Comparison of ENCODE assay signal across 1 cellular context in the genomic region with DNA sequence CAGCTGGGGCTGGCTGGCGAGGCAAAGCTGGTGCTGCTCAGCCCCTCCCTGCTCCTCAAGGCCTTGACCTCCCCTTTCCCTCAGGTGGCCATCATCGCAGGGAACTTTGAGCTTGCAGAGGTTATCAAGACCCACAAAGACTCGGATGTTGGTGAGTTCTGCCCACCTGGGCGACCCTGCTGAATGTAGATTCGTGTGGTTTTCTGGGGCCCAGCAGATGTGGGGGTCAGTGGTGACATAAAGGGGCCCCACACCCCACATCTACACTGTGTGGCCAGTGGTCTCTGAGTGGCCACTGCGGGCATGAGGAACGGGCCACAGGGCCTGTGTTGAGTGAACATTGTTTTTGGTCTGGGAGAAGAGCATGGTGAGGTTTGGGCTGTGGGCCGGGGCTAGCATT.
TF ChIP-seq lines count a peak whose summit lies in the region.

No MANE protein-coding gene starts in this region.

TF ChIP-seq in IMR-90, 13 proteins besides CTCF, POLR2A, EP300 and RAD21:
- TF ChIP-seq CEBPB (IDR thresholded peaks at IDR 0.05; ENCODE audit: low read depth, low read length) (no peak), RCOR1 (IDR thresholded peaks at IDR 0.05; ENCODE audit: insufficient replicate concordance, low read length) (no peak), RFX5 (IDR thresholded peaks at IDR 0.05; ENCODE audit: low read depth, low read length) (no peak), BHLHE40 (IDR thresholded peaks at IDR 0.05; ENCODE audit: low read depth, low read length) (no peak), FOS (IDR thresholded peaks at IDR 0.05; ENCODE audit: low read depth, low read length) (no peak), MAZ (IDR thresholded peaks at IDR 0.05; ENCODE audit: borderline replicate concordance, low read depth, low read length) (no peak), CHD1 (IDR thresholded peaks at IDR 0.05; ENCODE audit: low read depth, low read length) (no peak), MAFK (IDR thresholded peaks at IDR 0.05; ENCODE audit: low read depth, low read length) (no peak), SMC3 (IDR thresholded peaks at IDR 0.05; ENCODE audit: low read depth, low read length) (no peak), MXI1 (IDR thresholded peaks at IDR 0.05; ENCODE audit: borderline replicate concordance, low read depth, low read length) (no peak), NFE2L2 (IDR thresholded peaks at IDR 0.05; ENCODE audit: low read depth, low read length) (no peak)
- TF ChIP-seq, protein P1, sequence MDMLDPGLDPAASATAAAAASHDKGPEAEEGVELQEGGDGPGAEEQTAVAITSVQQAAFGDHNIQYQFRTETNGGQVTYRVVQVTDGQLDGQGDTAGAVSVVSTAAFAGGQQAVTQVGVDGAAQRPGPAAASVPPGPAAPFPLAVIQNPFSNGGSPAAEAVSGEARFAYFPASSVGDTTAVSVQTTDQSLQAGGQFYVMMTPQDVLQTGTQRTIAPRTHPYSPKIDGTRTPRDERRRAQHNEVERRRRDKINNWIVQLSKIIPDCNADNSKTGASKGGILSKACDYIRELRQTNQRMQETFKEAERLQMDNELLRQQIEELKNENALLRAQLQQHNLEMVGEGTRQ (IDR thresholded peaks at IDR 0.05; ENCODE audit: low read depth, low read length) = no peak
- TF ChIP-seq, protein P2, sequence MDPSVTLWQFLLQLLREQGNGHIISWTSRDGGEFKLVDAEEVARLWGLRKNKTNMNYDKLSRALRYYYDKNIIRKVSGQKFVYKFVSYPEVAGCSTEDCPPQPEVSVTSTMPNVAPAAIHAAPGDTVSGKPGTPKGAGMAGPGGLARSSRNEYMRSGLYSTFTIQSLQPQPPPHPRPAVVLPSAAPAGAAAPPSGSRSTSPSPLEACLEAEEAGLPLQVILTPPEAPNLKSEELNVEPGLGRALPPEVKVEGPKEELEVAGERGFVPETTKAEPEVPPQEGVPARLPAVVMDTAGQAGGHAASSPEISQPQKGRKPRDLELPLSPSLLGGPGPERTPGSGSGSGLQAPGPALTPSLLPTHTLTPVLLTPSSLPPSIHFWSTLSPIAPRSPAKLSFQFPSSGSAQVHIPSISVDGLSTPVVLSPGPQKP (IDR thresholded peaks at IDR 0.05; ENCODE audit: borderline replicate concordance, low read depth, low read length) = no peak
